Comparison of ENCODE assay signal across 24 cellular contexts in genomic region chr10:114257488-114257887, GRCh38. TPM values are rescaled to one million over a fixed set of nuclear protein-coding genes. Genes with fewer than 3 reads are reported as not detected.
DNase-seq lines count a peak whose midpoint lies in the region; ATAC-seq and TF ChIP-seq lines count a peak whose summit lies in the region.
"Had no signal": no experiment of that assay in that cellular context is flagged by ENCODE, and none has a peak within 500 bp of the region (broad histone marks: within the 10 kb centered on the region; RNA-seq: fewer than 3 reads in every experiment).

No MANE protein-coding gene starts in this region.

- H2BK120ac ChIP-seq in mesenchymal stem cell (ENCODE audit: low read depth, low read length): peak overlapping the region; percentile 11

- no peak overlapping the region for H3K23ac ChIP-seq in mesenchymal stem cell (ENCODE audit: low read length in 2 of 2)

- H4K91ac ChIP-seq in mesenchymal stem cell (ENCODE audit: low read length): peak overlapping the region; percentile 23

- peak overlapping the region in 1 of 2 experiments; percentile 34 for H3K18ac ChIP-seq in mesenchymal stem cell (ENCODE audit: low read depth in 1 of 2, low read length in 2 of 2)

- no peak overlapping the region for H3K9ac ChIP-seq in mesenchymal stem cell (ENCODE audit: low read length)

- no peak overlapping the region for H4K8ac ChIP-seq in mesenchymal stem cell (ENCODE audit: low read length)

- 44% methylated on average over 3 of the region's 3 CpGs for WGBS in mesenchymal stem cell
- 72 to 92% (median 73%) methylated on average over 3 of the region's 3 CpGs for WGBS in spleen, 5 donors

- H3K4ac ChIP-seq in mesenchymal stem cell (ENCODE audit: low read depth in 1 of 2, low read length in 2 of 2): peak overlapping the region; percentile 20 to 37

- H2BK5ac ChIP-seq in mesenchymal stem cell (ENCODE audit: low read depth, low read length, poor library complexity, severe bottlenecking): no peak overlapping the region

- no peak for ATAC-seq in HG02938 (IDR thresholded peaks at IDR 0.05; ENCODE audit: unreplicated experiment)
- ATAC-seq: A549; activated T-cell treated with anti-CD3 and anti-CD28 coated beads, Interleukin-2, amount 50 U/mL, for 72 hours; Panc1; stimulated activated effector memory CD8-positive, alpha-beta T cell treated with anti-CD3 and anti-CD28 coated beads, Interleukin-12 subunit alpha, Interleukin-12 subunit beta, amount 100 ng/mL, for 72 hours had no signal

- H3K9me3 ChIP-seq in mesenchymal stem cell (ENCODE audit: control insufficient read depth, low read length) (no peaks in the 10 kb centered on the region), spleen (no peaks in the 10 kb centered on the region)
- no peaks in the 10 kb centered on the region for H3K9me3 ChIP-seq in effector memory CD4-positive, alpha-beta T cell (ENCODE audit: control insufficient read depth, low read length)
- H3K9me3 ChIP-seq: A549, SJCRH30, vagina had no signal

- DNase-seq in AG10803 (ENCODE audit: low read depth): peak; percentile 27
- DNase-seq in RPMI7951 (ENCODE audit: low read depth): peak; percentile 3
- DNase-seq in mesenchymal stem cell: peak; percentile 69
- DNase-seq in spleen: no peak
- DNase-seq in LoVo (ENCODE audit: low spot score): no peak
- DNase-seq in retina: no peak
- no peak for DNase-seq in effector memory CD4-positive, alpha-beta T cell
- DNase-seq: activated CD4-positive, alpha-beta T cell treated with anti-CD3 and anti-CD28 coated beads, Interleukin-2, amount 50 U/mL, for 4 hours; activated naive CD4-positive, alpha-beta T cell treated with Interleukin-2 at 50 U/mL for 16 hours; activated T-cell treated with anti-CD3 and anti-CD28 coated beads, Interleukin-2, amount 50 U/mL, for 72 hours; CD8-positive, alpha-beta memory T cell; glutamatergic neuron; mammary epithelial cell; NCI-H1105 treated with DMSO at 0.1 percent for 48 hours; NCI-H2029; NCI-H526; stimulated activated CD4-positive, alpha-beta T cell treated with anti-CD3 and anti-CD28 coated beads, Interleukin-12 subunit alpha, Interleukin-12 subunit beta, amount 100 ng/mL, for 4 hours; stimulated activated CD4-positive, alpha-beta T cell treated with anti-CD3 and anti-CD28 coated beads, Interleukin-4, amount 100 ng/mL, for 24 hours had no signal

- H2AFZ ChIP-seq in mesenchymal stem cell (ENCODE audit: low read depth, low read length): no peak overlapping the region

- H3K36me3 ChIP-seq in mesenchymal stem cell (ENCODE audit: control insufficient read depth in 1 of 2, insufficient read depth in 2 of 2, low read depth in 1 of 2, low read length in 2 of 2): no peaks in the 10 kb centered on the region
- H3K36me3 ChIP-seq in spleen: no peaks in the 10 kb centered on the region
- H3K36me3 ChIP-seq in effector memory CD4-positive, alpha-beta T cell (ENCODE audit: control insufficient read depth, insufficient read depth, low read length): no peaks in the 10 kb centered on the region
- H3K36me3 ChIP-seq: SJCRH30, vagina had no signal

- H2AK5ac ChIP-seq in mesenchymal stem cell (ENCODE audit: low read length, severe bottlenecking): no peak overlapping the region

- no peak overlapping the region for H3K4me3 ChIP-seq in AG10803 (ENCODE audit: low read length)
- no peak overlapping the region for H3K4me3 ChIP-seq in mesenchymal stem cell (ENCODE audit: insufficient read depth in 1 of 2, low read depth in 1 of 2, low read length in 2 of 2)
- no peak overlapping the region for H3K4me3 ChIP-seq in spleen
- H3K4me3 ChIP-seq in effector memory CD4-positive, alpha-beta T cell (ENCODE audit: insufficient read depth, low read depth, low read length, poor library complexity, severe bottlenecking): no peak overlapping the region
- H3K4me3 ChIP-seq: A549, SJCRH30, vagina had no signal

- H3K4me1 ChIP-seq in mesenchymal stem cell (ENCODE audit: control insufficient read depth, insufficient read depth, low read depth, low read length) (peaks cover 4% of the 10 kb centered on the region), spleen (peaks cover 0 to 14% (median 3%) of the 10 kb centered on the region in 6 donors)
- H3K4me1 ChIP-seq in effector memory CD4-positive, alpha-beta T cell (ENCODE audit: control insufficient read depth, insufficient read depth, low read length, poor library complexity, severe bottlenecking): no peaks in the 10 kb centered on the region
- H3K4me1 ChIP-seq: A549 had no signal

- intact Hi-C loops in spleen (cut with DNase I; ENCODE audit: low total_unique reads): no loop called here

- no peak overlapping the region for H3K27ac ChIP-seq in mesenchymal stem cell (ENCODE audit: low read length, poor library complexity, severe bottlenecking)
- peak overlapping the region in 5 of 8 donors; percentile 2 to 52 (median 35) for H3K27ac ChIP-seq in spleen
- H3K27ac ChIP-seq in effector memory CD4-positive, alpha-beta T cell (ENCODE audit: insufficient read depth, low read length, poor library complexity, severe bottlenecking): no peak overlapping the region
- H3K27ac ChIP-seq: A549, SJCRH30, vagina had no signal

- H2BK12ac ChIP-seq in mesenchymal stem cell (ENCODE audit: low read length in 2 of 2): peak overlapping the region; percentile 7 to 44

- TF ChIP-seq POLR2A in spleen (IDR thresholded peaks at IDR 0.05): no peak

- TF ChIP-seq CTCF in AG10803 (conservative IDR thresholded peaks at IDR 0.05; ENCODE audit: low read length) (no peak), spleen (IDR thresholded peaks at IDR 0.05 in 8 of 11, conservative IDR thresholded peaks at IDR 0.05 in 3 of 11) (no peak)

- H3K27me3 ChIP-seq in mesenchymal stem cell (ENCODE audit: control insufficient read depth in 1 of 2, insufficient read depth in 1 of 2, low read length in 2 of 2): peaks cover 3 to 11% of the 10 kb centered on the region in 2 experiments
- H3K27me3 ChIP-seq in spleen (replicated peaks in 1 of 7): no peaks in the 10 kb centered on the region
- H3K27me3 ChIP-seq in effector memory CD4-positive, alpha-beta T cell (replicated peaks; ENCODE audit: control insufficient read depth, insufficient read depth, low read length, poor library complexity, severe bottlenecking): no peaks in the 10 kb centered on the region
- H3K27me3 ChIP-seq: SJCRH30, vagina had no signal

- H3K14ac ChIP-seq in mesenchymal stem cell (ENCODE audit: low read length in 2 of 2): no peak overlapping the region

- no peak overlapping the region for H2BK15ac ChIP-seq in mesenchymal stem cell (ENCODE audit: low read depth, poor library complexity, severe bottlenecking)

- no peaks in the 10 kb centered on the region for H3K79me1 ChIP-seq in mesenchymal stem cell (replicated peaks; ENCODE audit: low read length, poor library complexity, severe bottlenecking)

- H3K4me2 ChIP-seq in mesenchymal stem cell (ENCODE audit: low read length, poor library complexity, severe bottlenecking): no peak overlapping the region
- H3K4me2 ChIP-seq: A549 had no signal

RNA-seq across cellular contexts. Expression of gene VWA2, which starts 18.4 kb away (rescaled TPM):
- total RNA-seq in RPMI7951 (2014; rRNA removed; shearing (Covaris generic)): not detected in 2 replicates
- 0.07 TPM for polyA plus RNA-seq in mesenchymal stem cell (2013, experiment 1 of 2)
- polyA plus RNA-seq in mesenchymal stem cell (2013, experiment 2 of 2): 0.12 TPM
- 1 to 10 TPM in 4 of 7 donors, under 1 TPM in 2, not detected in 1; 0.46 to 1.9 (median 1.3) TPM for total RNA-seq in spleen
- under 1 TPM; 0.02 to 0.22 (median 0.07) TPM for polyA plus RNA-seq in spleen
- total RNA-seq: activated T-cell treated with anti-CD3 and anti-CD28 coated beads, Interleukin-2, amount 50 U/mL, for 72 hours; CD8-positive, alpha-beta memory T cell; SJCRH30 had no signal
- polyA plus RNA-seq: A549; CD8-positive, alpha-beta memory T cell had no signal

Comparison
In these comparisons a context has a peak if more than half of its experiments do, and no peak if none do; other contexts are left out.
1. DNase-seq: peak in AG10803 (single experiment), RPMI7951 (single experiment) and mesenchymal stem cell (single experiment); none in spleen (single experiment), LoVo (single experiment), retina (single experiment) and effector memory CD4-positive, alpha-beta T cell (0 of 3).
2. H3K27ac ChIP-seq: peak in spleen (5 of 8); none in mesenchymal stem cell (single experiment) and effector memory CD4-positive, alpha-beta T cell (single experiment).